ENCODE assay signal across 8 cellular contexts in the genomic region with DNA sequence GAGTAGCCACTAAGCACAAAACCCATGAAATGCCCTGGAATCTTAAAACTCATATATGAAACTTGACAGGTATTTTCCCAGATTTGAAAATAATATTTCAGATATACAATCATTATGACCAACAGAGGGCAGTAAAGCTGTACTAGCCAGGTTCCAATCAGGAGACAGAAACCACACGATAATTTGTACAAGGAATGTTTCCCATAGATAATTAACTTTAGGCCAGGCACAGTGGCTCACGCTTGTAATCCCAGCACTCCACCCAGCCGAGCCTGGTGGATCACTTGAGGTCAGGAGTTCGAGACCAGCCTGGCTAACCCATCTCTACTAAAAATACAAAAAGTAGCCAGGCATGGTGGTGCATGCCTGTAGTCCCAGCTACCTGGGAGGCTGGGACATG. TPM values are rescaled to one million over a fixed set of nuclear protein-coding genes. Genes with fewer than 3 reads are reported as not detected.
DNase-seq lines count a peak whose midpoint lies in the region; ATAC-seq and TF ChIP-seq lines count a peak whose summit lies in the region.

No MANE protein-coding gene starts in this region.

- H3K4me3 Mint-ChIP-seq in chondrocyte (ENCODE audit: unreplicated experiment), result no peak overlapping the region
- no peak overlapping the region for H3K4me3 Mint-ChIP-seq in osteocyte (ENCODE audit: unreplicated experiment)

- TF ChIP-seq CTCF in chondrocyte (IDR thresholded peaks at IDR 0.05) (peak; percentile 77), osteocyte (IDR thresholded peaks at IDR 0.05) (peak; percentile 56)

- H3K9me3 Mint-ChIP-seq in chondrocyte (ENCODE audit: low read depth) (peaks cover 2% of the 10 kb centered on the region), osteocyte (ENCODE audit: unreplicated experiment) (no peaks in the 10 kb centered on the region)

- H3K4me1 Mint-ChIP-seq in chondrocyte (ENCODE audit: low read depth) (peaks cover 6% of the 10 kb centered on the region), osteocyte (ENCODE audit: unreplicated experiment) (no peaks in the 10 kb centered on the region)

- DNase-seq in NCI-H2107 treated with DMSO at 0.1 percent for 48 hours (lab: John Stamatoyannopoulos, UW; ENCODE audit: unreplicated experiment), result peak; percentile 27
- DNase-seq in NCI-H2107 (lab: John Stamatoyannopoulos, UW), result no peak
- DNase-seq in NCI-H1694 (lab: John Stamatoyannopoulos, UW), result peak; percentile 4
- no peak for DNase-seq in chondrocyte (ENCODE audit: low spot score)
- DNase-seq in osteocyte (ENCODE audit: extremely low spot score, unreplicated experiment), result peak; percentile 11
- no peak for DNase-seq in A172 (ENCODE audit: low spot score)
- DNase-seq in C1 segment of cervical spinal cord (lab: John Stamatoyannopoulos, UW), result no peak

- no peak for ATAC-seq in HG02571 (IDR thresholded peaks at IDR 0.05; ENCODE audit: unreplicated experiment)

- H3K27ac Mint-ChIP-seq in chondrocyte (ENCODE audit: unreplicated experiment), result no peak overlapping the region
- no peak overlapping the region for H3K27ac Mint-ChIP-seq in osteocyte (ENCODE audit: unreplicated experiment)

- no peaks in the 10 kb centered on the region for H3K36me3 Mint-ChIP-seq in chondrocyte (ENCODE audit: low read depth)
- H3K36me3 Mint-ChIP-seq in osteocyte (ENCODE audit: unreplicated experiment), result no peaks in the 10 kb centered on the region

- H3K27me3 Mint-ChIP-seq in chondrocyte (ENCODE audit: low read depth) (peaks cover 3% of the 10 kb centered on the region), osteocyte (ENCODE audit: unreplicated experiment) (peaks cover 23% of the 10 kb centered on the region)

RNA-seq across cellular contexts. Expression of gene NUB1, which starts 31.0 kb away (rescaled TPM):
- 47.3 to 61.7 TPM (median 50.3 TPM) in 3 replicates for total RNA-seq in chondrocyte
- total RNA-seq in osteocyte, result 61.7 and 63.0 TPM in 2 replicates
- total RNA-seq in A172 (2014; rRNA removed; shearing (Covaris generic)), result 48.5 and 58.0 TPM in 2 replicates

Comparison
In these comparisons a context has a peak if more than half of its experiments do, and no peak if none do; other contexts are left out.
1. DNase-seq: peak in NCI-H2107 treated with DMSO at 0.1 percent for 48 hours (single experiment), NCI-H1694 (single experiment) and osteocyte (single experiment); none in NCI-H2107 (single experiment), chondrocyte (single experiment), A172 (single experiment) and C1 segment of cervical spinal cord (0 of 14).